ENCODE assay signal across 8 cellular contexts in the genomic region with DNA sequence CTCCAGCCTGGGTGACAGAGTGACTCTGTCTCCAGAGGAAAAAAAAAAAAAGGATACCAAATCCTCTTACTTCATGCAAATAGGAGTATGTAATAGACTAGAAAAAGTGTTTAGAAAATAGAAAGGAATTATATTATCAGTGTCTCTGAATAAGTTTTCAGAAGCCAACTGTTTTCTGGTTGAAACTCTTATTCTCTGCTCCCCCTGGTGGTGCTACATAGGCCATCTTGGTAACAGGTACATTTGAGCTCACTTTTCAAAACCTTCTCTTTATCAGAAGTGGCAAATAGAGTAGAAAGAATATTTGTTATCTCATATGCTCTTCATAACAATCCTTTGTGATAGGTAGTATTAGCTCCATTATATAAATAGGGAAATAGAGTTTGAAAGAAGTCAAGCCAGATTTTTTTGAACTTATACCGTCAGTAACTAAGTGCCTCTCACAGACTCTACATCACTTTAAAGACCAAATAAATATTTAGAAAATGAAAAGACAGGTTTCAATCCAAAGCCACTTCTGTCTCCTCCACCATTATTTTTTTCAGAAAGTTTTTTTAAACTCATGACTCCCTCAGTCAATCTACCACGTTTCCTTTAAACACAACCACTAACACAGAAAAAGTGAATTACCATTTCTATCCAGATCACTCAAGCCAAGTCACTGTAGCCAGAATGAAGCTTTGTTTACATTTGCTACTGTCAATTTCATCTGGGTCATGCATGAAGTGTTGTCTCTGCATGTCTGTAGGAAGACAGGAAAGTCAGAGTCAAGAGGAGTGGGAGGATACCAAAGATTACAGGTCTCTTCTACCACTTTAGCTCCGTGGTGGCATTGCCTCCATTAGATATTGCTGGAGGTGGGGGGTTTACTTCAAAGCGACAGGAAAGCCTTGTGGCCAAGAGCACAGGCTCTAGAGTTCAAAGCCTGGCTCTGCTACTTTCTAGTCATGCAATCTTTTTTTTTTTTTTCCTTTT.
DNase-seq lines count a peak whose midpoint lies in the region; ATAC-seq and FAIRE-seq lines count a peak whose summit lies in the region.

No MANE protein-coding gene starts in this region.

- ATAC-seq in HG02759 (IDR thresholded peaks at IDR 0.05; ENCODE audit: unreplicated experiment) (peak; percentile 39), GM18873 (IDR thresholded peaks at IDR 0.05; ENCODE audit: low FRiP score, unreplicated experiment) (no peak)
- ATAC-seq in activated naive CD8-positive, alpha-beta T cell treated with anti-CD3 and anti-CD28 coated beads, Interleukin-2, amount 50 U/mL, for 24 hours = peak; percentile 87

- H3K4me1 Mint-ChIP-seq in activated naive CD8-positive, alpha-beta T cell treated with anti-CD3 and anti-CD28 coated beads, Interleukin-2, amount 50 U/mL, for 24 hours = peaks cover 45% of the 10 kb centered on the region

- H3K4me3 Mint-ChIP-seq in activated naive CD8-positive, alpha-beta T cell treated with anti-CD3 and anti-CD28 coated beads, Interleukin-2, amount 50 U/mL, for 24 hours = no peak overlapping the region

- peak overlapping the region; percentile 64 for H3K27ac Mint-ChIP-seq in activated naive CD8-positive, alpha-beta T cell treated with anti-CD3 and anti-CD28 coated beads, Interleukin-2, amount 50 U/mL, for 24 hours

- H3K36me3 Mint-ChIP-seq in activated naive CD8-positive, alpha-beta T cell treated with anti-CD3 and anti-CD28 coated beads, Interleukin-2, amount 50 U/mL, for 24 hours (ENCODE audit: low read depth) = peaks cover 4% of the 10 kb centered on the region

- no peaks in the 10 kb centered on the region for H3K9me3 Mint-ChIP-seq in activated naive CD8-positive, alpha-beta T cell treated with anti-CD3 and anti-CD28 coated beads, Interleukin-2, amount 50 U/mL, for 24 hours

- FAIRE-seq in G401.6 (lab: Jason Lieb, UNC) (peak; percentile 94), urothelium cell line (lab: Jason Lieb, UNC) (peak; percentile 50)

- DNase-seq in RPMI8226 (peak; percentile 27), left kidney (ENCODE audit: low read depth, low spot score) (peak; percentile 54), urothelium cell line (ENCODE audit: low spot score) (no peak), COLO829 (ENCODE audit: low spot score) (no peak)
- peak; percentile 54 for DNase-seq in activated naive CD8-positive, alpha-beta T cell treated with anti-CD3 and anti-CD28 coated beads, Interleukin-2, amount 50 U/mL, for 24 hours

- no peaks in the 10 kb centered on the region for H3K27me3 Mint-ChIP-seq in activated naive CD8-positive, alpha-beta T cell treated with anti-CD3 and anti-CD28 coated beads, Interleukin-2, amount 50 U/mL, for 24 hours

Comparison
In these comparisons a context has a peak if more than half of its experiments do, and no peak if none do; other contexts are left out.
1. DNase-seq: peak in RPMI8226 (single experiment), activated naive CD8-positive, alpha-beta T cell treated with anti-CD3 and anti-CD28 coated beads, Interleukin-2, amount 50 U/mL, for 24 hours (single experiment) and left kidney (single experiment); none in urothelium cell line (single experiment) and COLO829 (single experiment).